In genomic region chr3:103684956-103685355, GRCh38 we compare ENCODE assay signal across 15 cellular contexts.
"Had no signal": no experiment of that assay in that cellular context is flagged by ENCODE, and none has a peak within 500 bp of the region (broad histone marks: within the 10 kb centered on the region; RNA-seq: fewer than 3 reads in every experiment).

No MANE protein-coding gene starts in this region.

- DNase-seq: activated CD4-positive, alpha-beta memory T cell treated with anti-CD3 and anti-CD28 coated beads, Interleukin-2, amount 10 ng/mL, durations not matched to agents 7 days and 5 days; activated gamma-delta T cell treated with Interleukin-2 at 50 U/mL for 16 hours; activated naive CD8-positive, alpha-beta T cell treated with anti-CD3 and anti-CD28 coated beads for 36 hours; activated T-cell treated with anti-CD3 and anti-CD28 coated beads, Interleukin-2, amount 50 U/mL, for 48 hours; aorta; colonic mucosa; foreskin keratinocyte; heart left ventricle; left lung; occipital lobe; right lobe of liver; tibial artery had no signal

- H3K9me3 ChIP-seq: colonic mucosa, heart left ventricle, prostate gland, right lobe of liver, tibial artery, vagina had no signal

- H3K4me3 ChIP-seq: cardiac muscle cell, colonic mucosa, heart left ventricle, left lung, prostate gland, right lobe of liver, tibial artery, vagina had no signal

- H3K36me3 ChIP-seq: cardiac muscle cell, colonic mucosa, heart left ventricle, left lung, prostate gland, right lobe of liver, tibial artery, vagina had no signal

- H3K27ac ChIP-seq: cardiac muscle cell, colonic mucosa, foreskin keratinocyte, heart left ventricle, left lung, prostate gland, right lobe of liver, tibial artery, vagina had no signal
